Comparison of ENCODE assay signal across 8 cellular contexts in the genomic region with DNA sequence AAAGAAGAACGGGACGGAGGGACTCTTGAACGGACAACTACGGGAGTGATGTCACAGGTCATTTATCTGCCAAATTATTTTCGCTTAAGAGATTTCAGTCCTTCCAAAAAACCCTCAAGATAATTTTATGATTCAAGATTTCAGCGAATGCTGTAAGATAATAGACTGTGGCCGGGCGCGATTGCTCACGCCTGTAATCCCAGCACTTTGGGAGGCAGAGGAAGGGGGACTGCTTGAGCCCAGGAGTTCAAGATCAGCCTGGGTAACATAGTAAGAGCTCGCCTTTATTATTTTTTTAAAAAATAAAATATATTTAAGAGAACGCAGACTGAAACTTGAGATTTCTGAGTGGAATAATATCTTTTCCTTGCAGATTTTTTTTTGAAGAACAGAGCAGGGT. TPM values are rescaled to one million over a fixed set of nuclear protein-coding genes. Genes with fewer than 3 reads are reported as not detected.
DNase-seq lines count a peak whose midpoint lies in the region; ATAC-seq and TF ChIP-seq lines count a peak whose summit lies in the region.

No MANE protein-coding gene starts in this region.

- H3K4me1 ChIP-seq in HEK293 (ENCODE audit: control insufficient read depth, insufficient read depth, low read length) (no peaks in the 10 kb centered on the region), Panc1 (ENCODE audit: control insufficient read depth, insufficient read depth, low read length) (peaks cover 5% of the 10 kb centered on the region; the same call in 1 of the 2 replicates), neuronal stem cell (ENCODE audit: control insufficient read depth in 2 of 2, insufficient read depth in 1 of 2, low read depth in 1 of 2, low read length in 2 of 2) (no peaks in the 10 kb centered on the region)

- H3K27me3 ChIP-seq in Panc1 (ENCODE audit: control insufficient read depth, insufficient read depth, low read length) (no peaks in the 10 kb centered on the region), neuronal stem cell (ENCODE audit: control insufficient read depth in 3 of 3, insufficient read depth in 3 of 3, low read depth in 1 of 3, low read length in 3 of 3) (no peaks in the 10 kb centered on the region)

- H2BK5ac ChIP-seq in neuronal stem cell (ENCODE audit: low read length), result no peak overlapping the region

- H3K14ac ChIP-seq in neuronal stem cell (ENCODE audit: low read length), result peak overlapping the region; percentile 47

- POLR2A ChIA-PET in HEK293 (lab: Yijun Ruan, JAX), result interaction anchor here (1.0 to 3.0 kb wide), 9 partner anchors 11 to 55 kb away, joined by 3 to 57 read pairs (median 7); a partner anchor contains a TSS
- POLR2A ChIA-PET in Panc1 (lab: Charles Lee), result interaction anchor here (0.6 to 1.5 kb wide), 3 partner anchors 10 to 134 kb away, joined by 3 to 5 read pairs (median 3); no protein-coding TSS in a partner anchor

- H3K18ac ChIP-seq in neuronal stem cell (ENCODE audit: low read length), result no peak overlapping the region

- H3K23ac ChIP-seq in neuronal stem cell (ENCODE audit: low read depth, low read length, poor library complexity), result no peak overlapping the region

- in situ Hi-C loops in Panc1 (cut with HindIII; ENCODE audit: low pct_unique_long_range_greater_than_20kb, low sequenced_read_pairs), result no loop called here

- H2BK15ac ChIP-seq in neuronal stem cell (ENCODE audit: low read length), result no peak overlapping the region

- H4K91ac ChIP-seq in neuronal stem cell (ENCODE audit: low read depth, low read length, poor library complexity), result no peak overlapping the region

- H3K79me1 ChIP-seq in neuronal stem cell (ENCODE audit: low read depth, low read length), result no peaks in the 10 kb centered on the region

- H4K8ac ChIP-seq in neuronal stem cell (ENCODE audit: low read depth, low read length), result no peak overlapping the region

- no peaks in the 10 kb centered on the region for H3K9me3 ChIP-seq in HEK293 (ENCODE audit: control insufficient read depth, insufficient read depth, low read depth, low read length)
- no peaks in the 10 kb centered on the region for H3K9me3 ChIP-seq in Panc1 (ENCODE audit: control insufficient read depth, insufficient read depth, low read depth, low read length)
- no peaks in the 10 kb centered on the region for H3K9me3 ChIP-seq in neuronal stem cell (replicated peaks in 1 of 2; ENCODE audit: control insufficient read depth in 2 of 2, insufficient read depth in 1 of 2, low read depth in 1 of 2, low read length in 2 of 2)

- H2BK120ac ChIP-seq in neuronal stem cell (ENCODE audit: low read depth, low read length), result no peak overlapping the region

- WGBS in neuronal stem cell (ENCODE audit: extremely low coverage in 2 of 2, insufficient read length in 2 of 2, insufficient replicate concordance in 1 of 2), 2 donors, result no CpG with 5 or more reads among the region's 12 CpGs

- H2BK12ac ChIP-seq in neuronal stem cell (ENCODE audit: low read length), result no peak overlapping the region

- ATAC-seq in Panc1, result peak; percentile 19; the same call in 1 of the 2 replicates

- intact Hi-C loops in Panc1 (cut with micrococcal nuclease; ENCODE audit: unreplicated experiment), result no loop called here

- no peak overlapping the region for H3K9ac ChIP-seq in neuronal stem cell (ENCODE audit: low read depth, low read length, poor library complexity)

- no TSS peak for BruUV-seq in Panc1 (replicated peaks; lab: Mats Ljungman, UMichigan)

- TF ChIP-seq CTCF in HEK293 (tag by site-specific recombination; IDR thresholded peaks at IDR 0.05) (no peak), Panc1 (IDR thresholded peaks at IDR 0.05) (no peak), epithelial cell of proximal tubule (conservative IDR thresholded peaks at IDR 0.05; ENCODE audit: low read depth, low read length) (no peak)

- peak overlapping the region; percentile 60 for H3K4me2 ChIP-seq in neuronal stem cell (ENCODE audit: insufficient read depth, low read length, poor library complexity, severe bottlenecking)

- peak overlapping the region; percentile 94 for H2AFZ ChIP-seq in neuronal stem cell (ENCODE audit: low read length)

- CTCF ChIA-PET in HEK293 (lab: Yijun Ruan, JAX), result no interaction called here
- CTCF ChIA-PET in Panc1 (lab: Charles Lee), result no interaction called here

- H3K27ac ChIP-seq in HEK293 (ENCODE audit: extremely low read depth, low read depth, low read length), result peak overlapping the region; percentile 77; the same call in 1 of the 2 replicates
- peak overlapping the region; percentile 84 for H3K27ac ChIP-seq in Panc1 (ENCODE audit: low read length)
- H3K27ac ChIP-seq in neuronal stem cell (replicated peaks; ENCODE audit: low read length), result no peak overlapping the region

- H2AK5ac ChIP-seq in neuronal stem cell (ENCODE audit: low read depth, low read length), result no peak overlapping the region

- no peak overlapping the region for H3K4ac ChIP-seq in neuronal stem cell (ENCODE audit: low read length)

- peak overlapping the region; percentile 90 for H3K4me3 ChIP-seq in HEK293 (ENCODE audit: low read depth, low read length)
- peak overlapping the region; percentile 71 to 82 for H3K4me3 ChIP-seq in Panc1 (ENCODE audit: low read depth in 2 of 2, low read length in 2 of 2)
- peak overlapping the region; percentile 75 for H3K4me3 ChIP-seq in epithelial cell of proximal tubule (ENCODE audit: low read depth, low read length)
- peak overlapping the region; percentile 80 to 87 for H3K4me3 ChIP-seq in neuronal stem cell (ENCODE audit: low read length in 2 of 2)

- peak; percentile 41 for DNase-seq in ELR (ENCODE audit: low read depth)
- DNase-seq in Panc1 (ENCODE audit: low read depth, low spot score), result no peak
- no peak for DNase-seq in epithelial cell of proximal tubule (ENCODE audit: low read depth)
- DNase-seq in neuronal stem cell (ENCODE audit: low spot score), result no peak
- DNase-seq in activated effector memory CD4-positive, alpha-beta T cell treated with anti-CD3 and anti-CD28 coated beads, Interleukin-2, amount 50 U/mL, for 16 hours, result no peak
- no peak for DNase-seq in hypothalamus (lab: John Stamatoyannopoulos, UW)
- DNase-seq in UCSD-AML1 (lab: John Stamatoyannopoulos, UW; ENCODE audit: unreplicated experiment), result no peak

- H3K36me3 ChIP-seq in HEK293 (ENCODE audit: control insufficient read depth in 2 of 2, insufficient read depth in 1 of 2, low read length in 2 of 2), result no peaks in the 10 kb centered on the region
- peaks cover 2% of the 10 kb centered on the region; the same call in 1 of the 2 replicates for H3K36me3 ChIP-seq in Panc1 (ENCODE audit: control insufficient read depth, insufficient read depth, low read length)
- no peaks in the 10 kb centered on the region for H3K36me3 ChIP-seq in neuronal stem cell (replicated peaks in 1 of 2; ENCODE audit: control insufficient read depth in 2 of 2, insufficient read depth in 2 of 2, low read length in 2 of 2)

TF ChIP-seq in HEK293, 187 proteins besides CTCF, POLR2A, EP300 and RAD21 (continues in another document):
- TF ChIP-seq KLF8 (tag by site-specific recombination; IDR thresholded peaks at IDR 0.05) (0 out of 2 replicates have a peak, but pooled peaks have one; percentile 3), ZNF239 (tag by site-specific recombination; IDR thresholded peaks at IDR 0.05) (no peak)
- TF ChIP-seq, protein P1, sequence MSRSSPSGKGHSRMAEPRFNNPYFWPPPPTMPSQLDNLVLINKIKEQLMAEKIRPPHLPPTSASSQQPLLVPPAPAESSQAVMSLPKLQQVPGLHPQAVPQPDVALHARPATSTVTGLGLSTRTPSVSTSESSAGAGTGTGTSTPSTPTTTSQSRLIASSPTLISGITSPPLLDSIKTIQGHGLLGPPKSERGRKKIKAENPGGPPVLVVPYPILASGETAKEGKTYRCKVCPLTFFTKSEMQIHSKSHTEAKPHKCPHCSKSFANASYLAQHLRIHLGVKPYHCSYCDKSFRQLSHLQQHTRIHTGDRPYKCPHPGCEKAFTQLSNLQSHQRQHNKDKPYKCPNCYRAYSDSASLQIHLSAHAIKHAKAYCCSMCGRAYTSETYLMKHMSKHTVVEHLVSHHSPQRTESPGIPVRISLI (tag by site-specific recombination; IDR thresholded peaks at IDR 0.05), result no peak

RNA-seq across cellular contexts. Expression of a gene that starts 0.6 kb away (rescaled TPM):
- total RNA-seq in Panc1 (2021; ENCODE audit: unreplicated experiment) (10.2 TPM), epithelial cell of proximal tubule (4.4 and 9.8 TPM in 2 replicates)
- 9.5 TPM for polyA plus RNA-seq in Panc1 (2012; ENCODE audit: insufficient read length)
- 4.1 TPM for polyA plus RNA-seq in neuronal stem cell (2013, experiment 1 of 2)
- 4.3 TPM for polyA plus RNA-seq in neuronal stem cell (2013, experiment 2 of 2)

RNA-seq across cellular contexts. Expression of a gene that starts 5.9 kb away (rescaled TPM):
- total RNA-seq in Panc1 (2021; ENCODE audit: unreplicated experiment) (26.6 TPM), epithelial cell of proximal tubule (20.7 and 30.5 TPM in 2 replicates)
- polyA plus RNA-seq in Panc1 (2012; ENCODE audit: insufficient read length), result 10.5 TPM
- 26.9 TPM for polyA plus RNA-seq in neuronal stem cell (2013, experiment 1 of 2)
- polyA plus RNA-seq in neuronal stem cell (2013, experiment 2 of 2), result 27.3 TPM

RNA-seq across cellular contexts. Expression of a gene that starts 25.9 kb away (rescaled TPM):
- total RNA-seq in Panc1 (2021; ENCODE audit: unreplicated experiment), result 19.7 TPM
- polyA plus RNA-seq in Panc1 (2012; ENCODE audit: insufficient read length), result 6.0 TPM
- total RNA-seq in epithelial cell of proximal tubule, result 18.0 and 21.4 TPM in 2 replicates
- 10.3 TPM for polyA plus RNA-seq in neuronal stem cell (2013, experiment 1 of 2)
- 9.7 TPM for polyA plus RNA-seq in neuronal stem cell (2013, experiment 2 of 2)

RNA-seq across cellular contexts. Expression of a gene that starts 54.9 kb away (rescaled TPM):
- total RNA-seq in Panc1 (2021; ENCODE audit: unreplicated experiment) (160 TPM), epithelial cell of proximal tubule (282 and 394 TPM in 2 replicates)
- 98.6 TPM for polyA plus RNA-seq in Panc1 (2012; ENCODE audit: insufficient read length)
- polyA plus RNA-seq in neuronal stem cell (2013, experiment 1 of 2), result 277 TPM
- 277 TPM for polyA plus RNA-seq in neuronal stem cell (2013, experiment 2 of 2)
